8 cellular contexts compared by ENCODE assay signal in genomic region chr12:67268335-67268895, GRCh38. TPM values are rescaled to one million over a fixed set of nuclear protein-coding genes. Genes with fewer than 3 reads are reported as not detected.
DNase-seq lines count a peak whose midpoint lies in the region; ATAC-seq, FAIRE-seq and TF ChIP-seq lines count a peak whose summit lies in the region.

No MANE protein-coding gene starts in this region.

- H3K27ac ChIP-seq in SK-N-SH (ENCODE audit: low read depth in 2 of 2, low read length in 1 of 2) = peak overlapping the region; percentile 94 to 99
- H3K27ac ChIP-seq in pancreas = peak overlapping the region; percentile 95 to 100 (median 96)
- peak overlapping the region; percentile 97 to 99 (median 97) for H3K27ac ChIP-seq in tibial nerve

- peak overlapping the region; percentile 92 for H3K4me3 Mint-ChIP-seq in activated naive CD8-positive, alpha-beta T cell treated with anti-CD3 and anti-CD28 coated beads for 36 hours

- POLR2A ChIA-PET in SK-N-SH (lab: Yijun Ruan, JAX) = interaction anchor here (0.6 to 1.9 kb wide), 7 partner anchors 11 to 1649 kb away, joined by 3 to 8 read pairs (median 3); partner anchors contain the start of gene DYRK2

- FAIRE-seq in H54 (lab: Jason Lieb, UNC) = peak; percentile 93
- FAIRE-seq in pancreas (lab: Jason Lieb, UNC) = peak; percentile 87

- peak; percentile 89 for ATAC-seq in Right ventricle myocardium superior (ENCODE audit: poor library complexity)
- ATAC-seq in pancreas = peak; percentile 79 to 91 (median 84)

- H3K4me1 ChIP-seq in SK-N-SH (ENCODE audit: control insufficient read depth in 1 of 2, insufficient read depth in 2 of 2, low read depth in 1 of 2, low read length in 1 of 2) (peaks cover 7 to 12% of the 10 kb centered on the region in 2 experiments; a peak in 3 of 4 replicates), pancreas (peaks cover 12 to 22% (median 15%) of the 10 kb centered on the region in 3 donors), tibial nerve (peaks cover 0 to 30% (median 20%) of the 10 kb centered on the region in 4 donors)

- H3K27ac Mint-ChIP-seq in activated naive CD8-positive, alpha-beta T cell treated with anti-CD3 and anti-CD28 coated beads for 36 hours = peak overlapping the region; percentile 99

- H3K27me3 ChIP-seq in SK-N-SH (ENCODE audit: insufficient read depth) (no peaks in the 10 kb centered on the region), pancreas (no peaks in the 10 kb centered on the region), tibial nerve (no peaks in the 10 kb centered on the region)

- peak overlapping the region; percentile 82 for H3K4me2 ChIP-seq in SK-N-SH

- H3K36me3 ChIP-seq in SK-N-SH (replicated peaks in 1 of 2; ENCODE audit: control insufficient read depth in 1 of 2, insufficient read depth in 2 of 2, low read length in 1 of 2) (no peaks in the 10 kb centered on the region), pancreas (no peaks in the 10 kb centered on the region), tibial nerve (no peaks in the 10 kb centered on the region)

- H2AFZ ChIP-seq in SK-N-SH (ENCODE audit: low read depth) = peak overlapping the region; percentile 92

- H4K20me1 ChIP-seq in SK-N-SH (ENCODE audit: insufficient read depth) = peaks cover 35% of the 10 kb centered on the region

- 1% methylated on average over 18 of the region's 19 CpGs for WGBS in SK-N-SH (ENCODE audit: low lambda C conversion rate)
- 1% methylated on average over 19 of the region's 19 CpGs for WGBS in pancreas, 2 donors
- WGBS in tibial nerve, 2 donors = 2 to 3% methylated on average over 19 of the region's 19 CpGs

- DNase-seq in GDM1 (lab: John Stamatoyannopoulos, UW) (peak; percentile 90), H54 (ENCODE audit: insufficient read length, low spot score) (peak; percentile 74), LoVo (ENCODE audit: low spot score) (peak; percentile 99), SK-N-SH (peak; percentile 86), Right ventricle myocardium superior (peak; percentile 85), pancreas (peak; percentile 72 to 94 (median 83)), tibial nerve (ENCODE audit: low spot score in 2 of 2) (peak; percentile 77 to 95)
- DNase-seq in activated naive CD8-positive, alpha-beta T cell treated with anti-CD3 and anti-CD28 coated beads for 36 hours = peak; percentile 81

- intact Hi-C loops in Right ventricle myocardium superior (cut with DNase I) (no loop called here), pancreas (cut with DNase I) (no loop called here)

- peak overlapping the region; percentile 94 for H3K9ac ChIP-seq in SK-N-SH

- peaks cover 38% of the 10 kb centered on the region for H3K79me2 ChIP-seq in SK-N-SH (ENCODE audit: insufficient read depth)

- no peaks in the 10 kb centered on the region for H3K9me3 ChIP-seq in SK-N-SH
- H3K9me3 ChIP-seq in pancreas = no peaks in the 10 kb centered on the region
- H3K9me3 ChIP-seq in tibial nerve = no peaks in the 10 kb centered on the region

- H3K4me1 Mint-ChIP-seq in activated naive CD8-positive, alpha-beta T cell treated with anti-CD3 and anti-CD28 coated beads for 36 hours = peaks cover 29% of the 10 kb centered on the region

- CTCF ChIA-PET in SK-N-SH (lab: Yijun Ruan, JAX) = interaction anchor here (0.8 to 1.7 kb wide), 5 partner anchors 12 to 88 kb away, joined by 3 to 5 read pairs (median 3); no protein-coding TSS in a partner anchor

- no peaks in the 10 kb centered on the region for H3K27me3 Mint-ChIP-seq in activated naive CD8-positive, alpha-beta T cell treated with anti-CD3 and anti-CD28 coated beads for 36 hours

- no peaks in the 10 kb centered on the region for H3K9me2 ChIP-seq in SK-N-SH

- H3K36me3 Mint-ChIP-seq in activated naive CD8-positive, alpha-beta T cell treated with anti-CD3 and anti-CD28 coated beads for 36 hours = peaks cover 17% of the 10 kb centered on the region

- H3F3A ChIP-seq in SK-N-SH (replicated peaks; ENCODE audit: insufficient read depth) = peaks cover 16% of the 10 kb centered on the region

- no peak for TF ChIP-seq EP300 in SK-N-SH (IDR thresholded peaks at IDR 0.05; ENCODE audit: borderline replicate concordance in 1 of 2, low read depth in 1 of 2, low read length in 1 of 2)
- no peak for TF ChIP-seq EP300 in tibial nerve (IDR thresholded peaks at IDR 0.05)

- no peak for TF ChIP-seq CTCF in SK-N-SH (IDR thresholded peaks at IDR 0.05)
- TF ChIP-seq CTCF in pancreas (IDR thresholded peaks at IDR 0.05) = no peak
- no peak for TF ChIP-seq CTCF in tibial nerve (IDR thresholded peaks at IDR 0.05)

- H3K4me3 ChIP-seq in SK-N-SH (ENCODE audit: low read depth in 2 of 2, low read length in 1 of 2) (peak overlapping the region; percentile 95), pancreas (peak overlapping the region; percentile 26 to 87 (median 56)), tibial nerve (peak overlapping the region; percentile 39 to 87 (median 82))

- TF ChIP-seq RAD21 in SK-N-SH (IDR thresholded peaks at IDR 0.05; ENCODE audit: low read length) = no peak

- TF ChIP-seq POLR2A in H54 (IDR thresholded peaks at IDR 0.05; ENCODE audit: low read depth, low read length) = no peak
- peak in 1 of 2 donors; percentile 53 for TF ChIP-seq POLR2A in tibial nerve (IDR thresholded peaks at IDR 0.05)

- peaks cover 5% of the 10 kb centered on the region for H3K9me3 Mint-ChIP-seq in activated naive CD8-positive, alpha-beta T cell treated with anti-CD3 and anti-CD28 coated beads for 36 hours

TF ChIP-seq in SK-N-SH, 30 proteins besides CTCF, POLR2A, EP300 and RAD21:
- peak; percentile 47; the same call in 1 of the 2 replicates for TF ChIP-seq IRF3 (IDR thresholded peaks at IDR 0.05; ENCODE audit: low read depth, low read length)
- TF ChIP-seq POLR2AphosphoS5 (IDR thresholded peaks at IDR 0.05; ENCODE audit: low read depth, low read length) = 0 out of 2 replicates have a peak, but pooled peaks have one; percentile 15
- 0 out of 2 replicates have a peak, but pooled peaks have one; percentile 3 for TF ChIP-seq MXI1 (IDR thresholded peaks at IDR 0.05; ENCODE audit: low read depth, low read length)
- TF ChIP-seq TAF1 (IDR thresholded peaks at IDR 0.05; ENCODE audit: borderline replicate concordance, low read depth, low read length) = peak; percentile 27
- TF ChIP-seq FOXJ3 (CRISPR knock-in tag; IDR thresholded peaks at IDR 0.05) = no peak
- no peak for TF ChIP-seq PBX3 (IDR thresholded peaks at IDR 0.05)

RNA-seq across cellular contexts. Expression of gene CAND1, which starts 0.7 kb away (rescaled TPM):
- polyA plus RNA-seq in SK-N-SH (2012; rRNA removed) = 17.4 and 26.5 TPM in 2 replicates
- polyA plus RNA-seq in SK-N-SH (2012; cell fraction: cytosol; rRNA removed) = 25.5 and 26.5 TPM in 2 replicates
- polyA plus RNA-seq in SK-N-SH (2012; cell fraction: nucleus; rRNA removed) = 24.8 and 44.4 TPM in 2 replicates
- 100 to 1,000 TPM; 234 to 246 TPM for total RNA-seq in activated naive CD8-positive, alpha-beta T cell treated with anti-CD3 and anti-CD28 coated beads for 36 hours
- 29.8 TPM for total RNA-seq in Right ventricle myocardium superior
- 10 to 100 TPM; 40.2 to 73.8 (median 49.0) TPM for total RNA-seq in pancreas
- 10 to 100 TPM in 1 of 2 donors, 1 to 10 TPM in 1; 9.6 to 22.0 TPM for polyA plus RNA-seq in pancreas
- 100 to 1,000 TPM in 1 of 4 donors, 10 to 100 TPM in 3; 67.2 to 105 (median 72.9) TPM for total RNA-seq in tibial nerve

Comparison
In these comparisons a context has a peak if more than half of its experiments do, and no peak if none do; other contexts are left out.
1. Peak in every context shown above with its lines: DNase-seq, ATAC-seq, H3K4me3 ChIP-seq and H3K27ac ChIP-seq.